14 cellular contexts compared by ENCODE assay signal in genomic region chr9:93262537-93263310, GRCh38.
DNase-seq lines count a peak whose midpoint lies in the region; ATAC-seq and TF ChIP-seq lines count a peak whose summit lies in the region.
"Had no signal": no experiment of that assay in that cellular context is flagged by ENCODE, and none has a peak within 500 bp of the region (broad histone marks: within the 10 kb centered on the region; RNA-seq: fewer than 3 reads in every experiment).

No MANE protein-coding gene starts in this region.

- H3K9me3 ChIP-seq in DND-41 (ENCODE audit: insufficient read depth, low read length, severe bottlenecking) (no peaks in the 10 kb centered on the region), OCI-LY7 (ENCODE audit: low read length) (no peaks in the 10 kb centered on the region), tibial nerve (no peaks in the 10 kb centered on the region)
- H3K9me3 ChIP-seq: neutrophil, SJCRH30 had no signal

- H3K27ac ChIP-seq in DND-41 (ENCODE audit: low read length) (0 out of 2 replicates have a peak overlapping the region, but pooled peaks have one; percentile 36), OCI-LY7 (ENCODE audit: low read depth, low read length, poor library complexity, severe bottlenecking) (peak overlapping the region; percentile 64), tibial nerve (no peak overlapping the region)
- H3K27ac ChIP-seq: neutrophil, SJCRH30 had no signal

- WGBS in lower leg skin, 2 donors: 83 to 88% methylated on average over 11 to 19 of the region's 19 CpGs
- WGBS in tibial nerve, 2 donors: 81 to 83% methylated on average over 19 of the region's 19 CpGs

- intact Hi-C loops in OCI-LY7 (cut with micrococcal nuclease; ENCODE audit: unreplicated experiment): loop anchor here (10.0 kb wide), 1 partner anchor 538 kb away; no protein-coding TSS in a partner anchor
- intact Hi-C loops in lower leg skin (cut with DNase I; ENCODE audit: low total_unique reads): no loop called here

- H3K4me1 ChIP-seq in DND-41 (ENCODE audit: insufficient read depth, low read length): peaks cover 22% of the 10 kb centered on the region
- peaks cover 69% of the 10 kb centered on the region for H3K4me1 ChIP-seq in OCI-LY7 (ENCODE audit: insufficient read depth, low read length, poor library complexity, severe bottlenecking)
- no peaks in the 10 kb centered on the region for H3K4me1 ChIP-seq in tibial nerve
- H3K4me1 ChIP-seq: SJCRH30 had no signal

- H4K20me1 ChIP-seq in DND-41 (ENCODE audit: insufficient read depth, low read length) (no peaks in the 10 kb centered on the region), OCI-LY7 (ENCODE audit: insufficient read depth, low read length) (no peaks in the 10 kb centered on the region)

- CTCF ChIA-PET in OCI-LY7 (lab: Charles Lee; ENCODE audit: unreplicated experiment): interaction anchor here (1.1 to 2.3 kb wide), 3 partner anchors 24 to 40 kb away, joined by 3 to 15 read pairs (median 7); no protein-coding TSS in a partner anchor

- H3K9ac ChIP-seq in DND-41 (ENCODE audit: low read depth, low read length): no peak overlapping the region

- POLR2A ChIA-PET in OCI-LY7 (lab: Charles Lee): interaction anchor here (0.9 to 1.3 kb wide), 3 partner anchors 24 to 42 kb away, joined by 3 to 6 read pairs (median 4); no protein-coding TSS in a partner anchor

- peak; percentile 9 for DNase-seq in AG20443 (ENCODE audit: low spot score)
- no peak for DNase-seq in DND-41
- DNase-seq in OCI-LY7 (ENCODE audit: low spot score): no peak
- peak; percentile 9 to 43 for DNase-seq in lower leg skin (ENCODE audit: low spot score in 2 of 2)
- no peak for DNase-seq in tibial nerve (ENCODE audit: low spot score in 2 of 2)
- DNase-seq: activated naive CD8-positive, alpha-beta T cell treated with anti-CD3 and anti-CD28 coated beads, Interleukin-2, amount 10 ng/mL, durations not matched to agents 7 days and 5 days; CD4-positive, alpha-beta memory T cell; NCI-H526; SJCRH30; stimulated activated naive CD4-positive, alpha-beta T cell had no signal

- BruUV-seq in OCI-LY7 (replicated peaks; lab: Mats Ljungman, UMichigan): no TSS peak

- H3K9me2 ChIP-seq in OCI-LY7 (ENCODE audit: insufficient read depth, low read length): no peaks in the 10 kb centered on the region

- no peak overlapping the region for H2AFZ ChIP-seq in DND-41 (ENCODE audit: low read depth, low read length)
- no peak overlapping the region for H2AFZ ChIP-seq in OCI-LY7 (ENCODE audit: low read length)

- H3K27me3 ChIP-seq in DND-41 (ENCODE audit: insufficient read depth, low read length, poor library complexity) (no peaks in the 10 kb centered on the region), tibial nerve (no peaks in the 10 kb centered on the region)

- TF ChIP-seq EP300 in tibial nerve (IDR thresholded peaks at IDR 0.05): no peak

- ATAC-seq in DND-41 (ENCODE audit: insufficient read depth, low read depth): peak; percentile 43
- ATAC-seq in HG02840 (IDR thresholded peaks at IDR 0.05; ENCODE audit: low FRiP score, unreplicated experiment): no peak
- no peak for ATAC-seq in GM21825 (IDR thresholded peaks at IDR 0.05; ENCODE audit: unreplicated experiment)
- ATAC-seq in GM18502 (IDR thresholded peaks at IDR 0.05; ENCODE audit: poor library complexity, unreplicated experiment): no peak

- TF ChIP-seq POLR2A in lower leg skin (IDR thresholded peaks at IDR 0.05) (no peak), tibial nerve (IDR thresholded peaks at IDR 0.05) (no peak)

- H3K4me3 ChIP-seq in DND-41 (ENCODE audit: low read depth in 1 of 2, low read length in 2 of 2) (no peak overlapping the region), OCI-LY7 (ENCODE audit: low read depth, low read length, poor library complexity, severe bottlenecking) (no peak overlapping the region), lower leg skin (ENCODE audit: low read depth, poor library complexity, severe bottlenecking) (no peak overlapping the region), tibial nerve (no peak overlapping the region)
- H3K4me3 ChIP-seq: SJCRH30 had no signal

- H3K79me2 ChIP-seq in DND-41 (ENCODE audit: insufficient read depth, low read length) (no peaks in the 10 kb centered on the region), OCI-LY7 (ENCODE audit: insufficient read depth, low read depth, low read length) (peaks cover 36% of the 10 kb centered on the region; the same call in 1 of the 2 replicates)

- H3K4me2 ChIP-seq in DND-41 (ENCODE audit: insufficient read depth, low read length) (no peak overlapping the region), OCI-LY7 (ENCODE audit: low read length) (peak overlapping the region; percentile 50)

- H3K36me3 ChIP-seq in DND-41 (ENCODE audit: insufficient read depth, low read length): no peaks in the 10 kb centered on the region
- H3K36me3 ChIP-seq in OCI-LY7 (ENCODE audit: insufficient read depth, low read length): peaks cover 33% of the 10 kb centered on the region
- H3K36me3 ChIP-seq in tibial nerve: no peaks in the 10 kb centered on the region
- H3K36me3 ChIP-seq: neutrophil, SJCRH30 had no signal

- TF ChIP-seq CTCF in DND-41 (IDR thresholded peaks at IDR 0.05; ENCODE audit: borderline replicate concordance, extremely low read depth, low read length, poor library complexity, severe bottlenecking) (no peak), OCI-LY7 (conservative IDR thresholded peaks at IDR 0.05; ENCODE audit: low read length) (no peak), lower leg skin (IDR thresholded peaks at IDR 0.05) (no peak), tibial nerve (IDR thresholded peaks at IDR 0.05) (no peak)

Comparison
In these comparisons a context has a peak if more than half of its experiments do, and no peak if none do; other contexts are left out.
1. DNase-seq: peak in AG20443 (single experiment) and lower leg skin (2 of 2); none in DND-41 (single experiment), OCI-LY7 (single experiment) and tibial nerve (0 of 2).
2. H3K27ac ChIP-seq: peak in DND-41 (single experiment) and OCI-LY7 (single experiment); none in tibial nerve (0 of 4).